ENCODE assay signal across 17 cellular contexts in genomic region chr1:59521456-59521855, GRCh38.
DNase-seq lines count a peak whose midpoint lies in the region; ATAC-seq and TF ChIP-seq lines count a peak whose summit lies in the region.
"Had no signal": no experiment of that assay in that cellular context is flagged by ENCODE, and none has a peak within 500 bp of the region (broad histone marks: within the 10 kb centered on the region; RNA-seq: fewer than 3 reads in every experiment).

No MANE protein-coding gene starts in this region.

- H3K27ac ChIP-seq in esophagus squamous epithelium (peak overlapping the region in 3 of 4 donors; percentile 19 to 53 (median 53)), muscle layer of duodenum (ENCODE audit: low read length) (peak overlapping the region; percentile 17), suprapubic skin (peak overlapping the region; percentile 69)
- H3K27ac ChIP-seq: SK-N-MC had no signal

- no peak for TF ChIP-seq EP300 in suprapubic skin (IDR thresholded peaks at IDR 0.05)

- H3K9me3 ChIP-seq in esophagus squamous epithelium = no peaks in the 10 kb centered on the region
- no peaks in the 10 kb centered on the region for H3K9me3 ChIP-seq in muscle layer of duodenum (ENCODE audit: control insufficient read depth in 1 of 2, low read length in 2 of 2)
- H3K9me3 ChIP-seq in suprapubic skin = no peaks in the 10 kb centered on the region
- H3K9me3 ChIP-seq: HAP-1 had no signal

- H3K36me3 ChIP-seq in esophagus squamous epithelium (no peaks in the 10 kb centered on the region), muscle layer of duodenum (ENCODE audit: control insufficient read depth in 1 of 2, insufficient read depth in 2 of 2, low read length in 2 of 2) (no peaks in the 10 kb centered on the region), suprapubic skin (no peaks in the 10 kb centered on the region)
- H3K36me3 ChIP-seq: HAP-1 had no signal

- H3K27me3 ChIP-seq in esophagus squamous epithelium (no peaks in the 10 kb centered on the region), muscle layer of duodenum (ENCODE audit: low read depth, low read length) (no peaks in the 10 kb centered on the region), suprapubic skin (no peaks in the 10 kb centered on the region)

- no peak overlapping the region for H3K4me3 ChIP-seq in esophagus squamous epithelium
- no peak overlapping the region for H3K4me3 ChIP-seq in muscle layer of duodenum (ENCODE audit: low read depth in 1 of 2, low read length in 2 of 2)
- no peak overlapping the region for H3K4me3 ChIP-seq in suprapubic skin
- H3K4me3 ChIP-seq: HAP-1, SK-N-MC had no signal

- intact Hi-C loops in esophagus squamous epithelium (cut with DNase I) = no loop called here

- TF ChIP-seq POLR2A in esophagus squamous epithelium (IDR thresholded peaks at IDR 0.05) = no peak
- no peak for TF ChIP-seq POLR2A in suprapubic skin (IDR thresholded peaks at IDR 0.05)

- 69 to 89% methylated on average over 2 of the region's 2 CpGs for WGBS in esophagus squamous epithelium, 2 donors
- 74% methylated on average over 2 of the region's 2 CpGs for WGBS in suprapubic skin

- DNase-seq in LHCN-M2 (ENCODE audit: low read depth) = peak; percentile 50
- DNase-seq in esophagus squamous epithelium (lab: John Stamatoyannopoulos, UW) = no peak
- no peak for DNase-seq in suprapubic skin (ENCODE audit: low spot score in 2 of 2)
- no peak for DNase-seq in germinal center (ENCODE audit: low spot score)
- no peak for DNase-seq in GM10266 (ENCODE audit: extremely low spot score)
- DNase-seq in medulla oblongata (ENCODE audit: extremely low spot score) = no peak
- DNase-seq: activated CD4-positive, alpha-beta T cell treated with anti-CD3 and anti-CD28 coated beads, Interleukin-2, amount 50 U/mL, for 1 hour; activated T-cell treated with anti-CD3 and anti-CD28 coated beads, Interleukin-2, amount 50 U/mL, for 1 hour; GF-D8; NCI-H69; PC-3; retina; stimulated activated CD4-positive, alpha-beta T cell treated with anti-CD3 and anti-CD28 coated beads, Interleukin-2, amount 100 ng/mL, for 48 hours had no signal

- H3K4me1 ChIP-seq in esophagus squamous epithelium (peaks cover 0 to 16% (median 6%) of the 10 kb centered on the region in 3 donors), muscle layer of duodenum (ENCODE audit: control insufficient read depth in 1 of 2, insufficient read depth in 2 of 2, low read length in 2 of 2) (peaks cover 0 to 16% of the 10 kb centered on the region in 2 donors), suprapubic skin (peaks cover 19% of the 10 kb centered on the region)
- H3K4me1 ChIP-seq: HAP-1 had no signal

- no peak for TF ChIP-seq CTCF in esophagus squamous epithelium (IDR thresholded peaks at IDR 0.05)
- no peak for TF ChIP-seq CTCF in suprapubic skin (IDR thresholded peaks at IDR 0.05)
- no peak for TF ChIP-seq CTCF in GM10266 (IDR thresholded peaks at IDR 0.05; ENCODE audit: control insufficient read depth, insufficient read depth, low read depth, missing control alignments)

- ATAC-seq in GM21825 (IDR thresholded peaks at IDR 0.05; ENCODE audit: unreplicated experiment) = no peak
- ATAC-seq: PC-3 had no signal

Comparison
In these comparisons a context has a peak if more than half of its experiments do, and no peak if none do; other contexts are left out.
1. H3K27ac ChIP-seq: peak in every context shown above with its lines; median percentile 69 in suprapubic skin; 53 in esophagus squamous epithelium; 17 in muscle layer of duodenum.